7 cellular contexts compared by ENCODE assay signal in the genomic region with DNA sequence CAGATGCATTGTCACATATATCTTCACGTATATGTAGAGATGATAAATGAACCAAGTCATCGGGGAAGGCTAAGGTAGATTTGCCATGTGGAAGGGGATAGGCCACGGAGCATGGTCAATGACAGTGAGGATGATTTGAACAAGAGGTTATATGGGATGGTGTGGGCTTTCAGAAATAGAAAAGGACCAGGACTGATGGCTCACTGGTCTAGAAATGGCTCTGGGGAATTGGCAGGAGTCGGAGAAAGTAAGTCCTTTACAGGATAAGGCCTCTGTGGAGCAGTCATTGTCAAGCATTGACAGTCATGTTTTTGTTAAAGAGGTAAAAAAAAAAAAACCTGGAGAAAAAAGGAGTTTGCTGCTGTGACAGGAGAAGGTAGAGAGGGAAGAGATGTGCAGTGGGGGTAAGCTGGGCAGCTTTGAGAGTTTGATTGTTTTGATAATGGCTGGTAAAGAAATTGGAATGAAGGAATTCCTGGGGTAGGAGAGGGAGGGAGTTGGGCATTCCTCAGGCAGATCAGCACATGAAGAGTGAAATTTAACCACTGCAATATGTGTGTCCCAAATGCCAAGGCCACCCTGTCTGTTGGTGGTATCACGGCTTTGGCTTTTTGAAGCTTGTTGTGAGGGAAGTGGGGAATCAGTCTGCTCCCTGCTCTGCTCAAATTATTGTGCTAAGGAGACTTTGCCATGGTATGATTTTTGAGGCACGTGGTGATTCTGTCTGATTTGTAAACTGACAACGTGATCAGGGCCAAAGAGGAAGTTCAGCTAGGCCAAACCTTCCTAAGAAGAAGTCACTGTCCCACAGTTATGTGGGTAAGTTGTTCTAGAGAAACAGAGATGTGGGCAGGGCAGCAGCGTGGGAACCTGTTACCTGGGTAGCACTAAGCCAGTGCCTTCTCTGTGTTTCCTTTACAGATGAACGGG. TPM values are rescaled to one million over a fixed set of nuclear protein-coding genes. Genes with fewer than 3 reads are reported as not detected.
DNase-seq lines count a peak whose midpoint lies in the region; ATAC-seq and TF ChIP-seq lines count a peak whose summit lies in the region.

No MANE protein-coding gene starts in this region.

- no peaks in the 10 kb centered on the region for H3K27me3 ChIP-seq in iPS DF 6.9 (ENCODE audit: control insufficient read depth, insufficient read depth, low read length)
- no peaks in the 10 kb centered on the region for H3K27me3 ChIP-seq in brain microvascular endothelial cell (replicated peaks)

- no peaks in the 10 kb centered on the region for H3K9me3 Mint-ChIP-seq in activated T-cell treated with anti-CD3 and anti-CD28 coated beads, Interleukin-2, amount 50 U/mL, for 4 hours

- peak overlapping the region; percentile 27 for H3K27ac ChIP-seq in iPS DF 6.9 (ENCODE audit: low read length)
- H3K27ac ChIP-seq in brain microvascular endothelial cell, result no peak overlapping the region

- WGBS in iPS DF 6.9 (ENCODE audit: insufficient coverage, insufficient read length), result no CpG with 5 or more reads among the region's 9 CpGs

- no peaks in the 10 kb centered on the region for H3K9me3 ChIP-seq in iPS DF 6.9 (ENCODE audit: control insufficient read depth, insufficient read depth, low read length)

- H3K4me3 Mint-ChIP-seq in activated T-cell treated with anti-CD3 and anti-CD28 coated beads, Interleukin-2, amount 50 U/mL, for 4 hours, result peak overlapping the region; percentile 81

- ATAC-seq in GM19324 (IDR thresholded peaks at IDR 0.05; ENCODE audit: low FRiP score, unreplicated experiment), result peak; percentile 72
- peak; percentile 77 to 80 for ATAC-seq in activated T-cell treated with anti-CD3 and anti-CD28 coated beads, Interleukin-2, amount 50 U/mL, for 4 hours

- no peaks in the 10 kb centered on the region for H3K27me3 Mint-ChIP-seq in activated T-cell treated with anti-CD3 and anti-CD28 coated beads, Interleukin-2, amount 50 U/mL, for 4 hours (ENCODE audit: low read depth)

- DNase-seq in HS-27A (ENCODE audit: low read depth), result peak; percentile 58
- DNase-seq in activated T-cell treated with anti-CD3 and anti-CD28 coated beads, Interleukin-2, amount 50 U/mL, for 4 hours, result peak; percentile 34
- peak; percentile 22 for DNase-seq in iPS DF 6.9 (ENCODE audit: low read depth, low spot score)
- DNase-seq in stimulated activated CD8-positive, alpha-beta memory T cell treated with anti-CD3 and anti-CD28 coated beads, Interleukin-4, amount 100 ng/mL, for 24 hours (ENCODE audit: low read depth), result peak; percentile 12
- no peak for DNase-seq in brain microvascular endothelial cell
- DNase-seq in NCI-H146 (lab: John Stamatoyannopoulos, UW), result no peak

- peaks cover 66% of the 10 kb centered on the region for H3K4me1 Mint-ChIP-seq in activated T-cell treated with anti-CD3 and anti-CD28 coated beads, Interleukin-2, amount 50 U/mL, for 4 hours (ENCODE audit: low read depth)

- in situ Hi-C loops in brain microvascular endothelial cell (cut with HindIII; ENCODE audit: low pct_ligation_motif_present, low sequenced_read_pairs), result no loop called here

- peaks cover 10% of the 10 kb centered on the region; the same call in 1 of the 2 replicates for H3K4me1 ChIP-seq in iPS DF 6.9 (ENCODE audit: control insufficient read depth, insufficient read depth, low read length)

- no peaks in the 10 kb centered on the region; the same call in 1 of the 2 replicates for H3K36me3 ChIP-seq in iPS DF 6.9 (ENCODE audit: control insufficient read depth, insufficient read depth, low read length)
- H3K36me3 ChIP-seq in brain microvascular endothelial cell (replicated peaks), result peaks cover 18% of the 10 kb centered on the region

- H3K36me3 Mint-ChIP-seq in activated T-cell treated with anti-CD3 and anti-CD28 coated beads, Interleukin-2, amount 50 U/mL, for 4 hours (ENCODE audit: insufficient read depth), result peaks cover 30% of the 10 kb centered on the region

- no peak for TF ChIP-seq CTCF in brain microvascular endothelial cell (IDR thresholded peaks at IDR 0.05; ENCODE audit: low read depth, low read length, missing control alignments)

- H3K4me3 ChIP-seq in iPS DF 6.9 (ENCODE audit: low read length) (no peak overlapping the region), brain microvascular endothelial cell (ENCODE audit: low read depth, low read length) (no peak overlapping the region)

RNA-seq across cellular contexts. Expression of gene MACF1, which starts 26.0 kb away (rescaled TPM):
- 100 to 1,000 TPM; 104 to 128 (median 120) TPM for total RNA-seq in activated T-cell treated with anti-CD3 and anti-CD28 coated beads, Interleukin-2, amount 50 U/mL, for 4 hours

Comparison
In these comparisons a context has a peak if more than half of its experiments do, and no peak if none do; other contexts are left out.
1. DNase-seq: peak in HS-27A (single experiment), activated T-cell treated with anti-CD3 and anti-CD28 coated beads, Interleukin-2, amount 50 U/mL, for 4 hours (single experiment), iPS DF 6.9 (single experiment) and stimulated activated CD8-positive, alpha-beta memory T cell treated with anti-CD3 and anti-CD28 coated beads, Interleukin-4, amount 100 ng/mL, for 24 hours (single experiment); none in brain microvascular endothelial cell (single experiment) and NCI-H146 (single experiment).